ENCODE assay signal across 8 cellular contexts in genomic region chr6:7107578-7108195, GRCh38. TPM values are rescaled to one million over a fixed set of nuclear protein-coding genes. Genes with fewer than 3 reads are reported as not detected.
A peak's percentile ranks its signal among the peaks of the same experiment; 100 is the strongest.
DNase-seq lines count a peak whose midpoint lies in the region; ATAC-seq and TF ChIP-seq lines count a peak whose summit lies in the region.

A gene with protein sequence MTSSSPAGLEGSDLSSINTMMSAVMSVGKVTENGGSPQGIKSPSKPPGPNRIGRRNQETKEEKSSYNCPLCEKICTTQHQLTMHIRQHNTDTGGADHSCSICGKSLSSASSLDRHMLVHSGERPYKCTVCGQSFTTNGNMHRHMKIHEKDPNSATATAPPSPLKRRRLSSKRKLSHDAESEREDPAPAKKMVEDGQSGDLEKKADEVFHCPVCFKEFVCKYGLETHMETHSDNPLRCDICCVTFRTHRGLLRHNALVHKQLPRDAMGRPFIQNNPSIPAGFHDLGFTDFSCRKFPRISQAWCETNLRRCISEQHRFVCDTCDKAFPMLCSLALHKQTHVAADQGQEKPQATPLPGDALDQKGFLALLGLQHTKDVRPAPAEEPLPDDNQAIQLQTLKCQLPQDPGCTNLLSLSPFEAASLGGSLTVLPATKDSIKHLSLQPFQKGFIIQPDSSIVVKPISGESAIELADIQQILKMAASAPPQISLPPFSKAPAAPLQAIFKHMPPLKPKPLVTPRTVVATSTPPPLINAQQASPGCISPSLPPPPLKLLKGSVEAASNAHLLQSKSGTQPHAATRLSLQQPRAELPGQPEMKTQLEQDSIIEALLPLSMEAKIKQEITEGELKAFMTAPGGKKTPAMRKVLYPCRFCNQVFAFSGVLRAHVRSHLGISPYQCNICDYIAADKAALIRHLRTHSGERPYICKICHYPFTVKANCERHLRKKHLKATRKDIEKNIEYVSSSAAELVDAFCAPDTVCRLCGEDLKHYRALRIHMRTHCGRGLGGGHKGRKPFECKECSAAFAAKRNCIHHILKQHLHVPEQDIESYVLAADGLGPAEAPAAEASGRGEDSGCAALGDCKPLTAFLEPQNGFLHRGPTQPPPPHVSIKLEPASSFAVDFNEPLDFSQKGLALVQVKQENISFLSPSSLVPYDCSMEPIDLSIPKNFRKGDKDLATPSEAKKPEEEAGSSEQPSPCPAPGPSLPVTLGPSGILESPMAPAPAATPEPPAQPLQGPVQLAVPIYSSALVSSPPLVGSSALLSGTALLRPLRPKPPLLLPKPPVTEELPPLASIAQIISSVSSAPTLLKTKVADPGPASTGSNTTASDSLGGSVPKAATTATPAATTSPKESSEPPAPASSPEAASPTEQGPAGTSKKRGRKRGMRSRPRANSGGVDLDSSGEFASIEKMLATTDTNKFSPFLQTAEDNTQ (N-terminal part only) (plus strand): TSS chr6:7107961. CDS start chr6:7181912, 73,951 bp downstream.

- H3K9me3 ChIP-seq in adrenal gland (replicated peaks in 1 of 3) = no peaks in the 10 kb centered on the region

- peak within 1 kb of the TSS; percentile 77 to 97 (median 89) for H3K27ac ChIP-seq in adrenal gland

- ATAC-seq in GM21576 (IDR thresholded peaks at IDR 0.05; ENCODE audit: unreplicated experiment) (peak; percentile 46), left cardiac atrium (peak; percentile 74 to 80)

- no peaks in the 10 kb centered on the region for H3K36me3 ChIP-seq in adrenal gland (replicated peaks in 1 of 2)

- peak within 1 kb of the TSS; percentile 93 for H3K4me3 ChIP-seq in Jurkat, Clone E6-1 (ENCODE audit: low read length)
- peak within 1 kb of the TSS; percentile 66 to 87 (median 84) for H3K4me3 ChIP-seq in adrenal gland

- intact Hi-C loops in adrenal gland (cut with DNase I) = loop anchor here in 1 of 2 donors (5.0 to 10.0 kb wide), 2 partner anchors 53 to 135 kb away; no protein-coding TSS in a partner anchor
- intact Hi-C loops in left cardiac atrium (cut with DNase I) = loop anchor here (2.0 to 10.0 kb wide), 2 partner anchors 31 to 117 kb away; no protein-coding TSS in a partner anchor

- TF ChIP-seq CTCF in adrenal gland (IDR thresholded peaks at IDR 0.05) = no peak

- peaks cover 5 to 32% of the 10 kb centered on the region in 2 donors for H3K4me1 ChIP-seq in adrenal gland (replicated peaks in 1 of 2)

- DNase-seq in EH (ENCODE audit: low read depth) (peak; percentile 70), SW480 (ENCODE audit: low spot score) (peak; percentile 76), adrenal gland (peak; percentile 59 to 80 (median 68)), left cardiac atrium (peak; percentile 71), renal cortical epithelial cell (ENCODE audit: low read depth) (no peak), globus pallidus (ENCODE audit: low spot score) (no peak)
- no peak for DNase-seq in Jurkat, Clone E6-1 (ENCODE audit: low read depth, low spot score)

- TF ChIP-seq POLR2A in adrenal gland (IDR thresholded peaks at IDR 0.05) = peak in 1 of 2 donors; percentile 61

- H3K27me3 ChIP-seq in adrenal gland = no peaks in the 10 kb centered on the region

- WGBS in adrenal gland, 4 donors = 0 to 1% (median 0%) methylated on average over 26 to 59 of the region's 59 CpGs

RNA-seq across cellular contexts. Expression of the gene that starts here (rescaled TPM):
- polyA plus RNA-seq in Jurkat, Clone E6-1 (2012; ENCODE audit: insufficient read depth, insufficient read length) = 10.5 TPM
- total RNA-seq in adrenal gland (10 to 100 TPM; 45.9 to 79.5 (median 58.3) TPM), left cardiac atrium (10 to 100 TPM; 34.2 to 37.6 TPM), renal cortical epithelial cell (13.5 and 42.6 TPM in 2 replicates)
- 10 to 100 TPM in 2 of 3 donors, 1 to 10 TPM in 1; 8.0 to 24.2 (median 20.6) TPM for polyA plus RNA-seq in adrenal gland

Comparison
In these comparisons a context has a peak if more than half of its experiments do, and no peak if none do; other contexts are left out.
1. DNase-seq: peak in EH (single experiment), SW480 (single experiment), adrenal gland (7 of 7) and left cardiac atrium (single experiment); none in Jurkat, Clone E6-1 (single experiment), renal cortical epithelial cell (single experiment) and globus pallidus (single experiment).